24 cellular contexts compared by ENCODE assay signal in genomic region chr3:40736943-40737342, GRCh38.
"Had no signal": no experiment of that assay in that cellular context is flagged by ENCODE, and none has a peak within 500 bp of the region (broad histone marks: within the 10 kb centered on the region; RNA-seq: fewer than 3 reads in every experiment).

No MANE protein-coding gene starts in this region.

- H3K27ac ChIP-seq: SK-N-MC, VCaP had no signal

- ATAC-seq: activated CD8-positive, alpha-beta memory T cell treated with anti-CD3 and anti-CD28 coated beads, Interleukin-2, amount 10 ng/mL, durations not matched to agents 7 days and 5 days; PC-3; T-cell had no signal

- FAIRE-seq: bronchial epithelial cell had no signal

- DNase-seq: activated CD4-positive, alpha-beta T cell treated with anti-CD3 and anti-CD28 coated beads, Interleukin-2, amount 10 ng/mL, durations not matched to agents 24 days and 14 days; activated CD4-positive, alpha-beta T cell treated with anti-CD3 and anti-CD28 coated beads, Interleukin-2, amount 50 U/mL, for 48 hours; activated CD4-positive, CD25-positive, alpha-beta regulatory T cell treated with anti-CD3 and anti-CD28 coated beads, Interleukin-2, amount 50 U/mL, for 72 hours; activated CD8-positive, alpha-beta memory T cell treated with anti-CD3 and anti-CD28 coated beads, Interleukin-2, amount 10 ng/mL, durations not matched to agents 7 days and 5 days; activated effector memory CD4-positive, alpha-beta T cell treated with Interleukin-2 at 50 U/mL for 16 hours; activated naive CD4-positive, alpha-beta T cell; activated T-cell treated with anti-CD3 and anti-CD28 coated beads, Interleukin-2, amount 50 U/mL, for 24 hours; aorta; central memory CD4-positive, alpha-beta T cell; Kasumi-1; KBM-7; NCI-H1048; NCI-H1417; NCI-H1694 treated with DMSO at 0.1 percent for 48 hours; NCI-H2029 treated with DMSO at 0.1 percent for 48 hours; NCI-H524; PC-3; SHP77 treated with DMSO at 0.1 percent for 48 hours; T-cell; T-helper 2 cell; T1000 had no signal

- H3K4me3 ChIP-seq: SK-N-MC had no signal
